Comparison of ENCODE assay signal across 1 cellular context in the genomic region with DNA sequence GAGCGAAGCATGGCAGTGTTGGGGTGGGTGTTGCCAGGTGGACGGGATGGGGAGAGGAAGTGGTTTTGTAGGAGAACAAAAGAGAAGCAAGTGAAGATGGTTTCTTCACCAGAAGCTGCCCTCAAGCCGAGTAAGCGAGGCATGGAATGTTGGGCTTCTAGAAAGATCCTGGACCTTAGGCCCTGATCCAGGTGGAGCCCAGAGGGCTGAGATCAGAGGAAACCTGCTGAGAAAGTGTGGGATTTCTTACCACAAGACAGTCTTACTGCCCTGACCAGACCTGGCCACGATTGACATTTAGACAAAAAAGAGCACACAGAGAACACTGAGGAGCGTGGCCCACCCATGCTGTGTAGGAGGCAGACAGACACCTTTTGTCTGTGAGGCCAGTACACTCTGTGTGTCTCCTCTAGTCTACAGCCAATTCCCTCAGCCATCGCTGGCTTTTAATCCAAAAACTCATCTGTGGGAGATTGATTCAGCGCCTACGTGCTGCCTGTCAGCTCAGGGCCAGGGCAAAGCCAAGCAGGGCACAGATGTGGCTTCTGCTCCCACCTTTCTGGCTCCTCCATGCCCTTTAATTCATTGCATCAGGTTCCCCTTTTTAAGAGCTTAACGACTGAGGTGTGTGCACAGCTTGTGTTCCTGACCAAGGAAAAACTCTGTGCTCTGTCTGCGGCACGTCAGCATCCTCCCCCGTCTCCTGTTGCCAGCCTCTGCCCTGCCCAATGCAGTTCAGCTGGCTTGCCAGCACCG.
TF ChIP-seq lines count a peak whose summit lies in the region.

No MANE protein-coding gene starts in this region.

TF ChIP-seq in GM12878, 131 proteins besides CTCF, POLR2A, EP300 and RAD21 (continued from another document):
- TF ChIP-seq ZSCAN29 (IDR thresholded peaks at IDR 0.05) (no peak), BCLAF1 (IDR thresholded peaks at IDR 0.05) (no peak), GABPA (IDR thresholded peaks at IDR 0.05; ENCODE audit: low read depth) (no peak), RUNX3 (IDR thresholded peaks at IDR 0.05; ENCODE audit: low read length) (peak; percentile 79), POLR2AphosphoS5 (IDR thresholded peaks at IDR 0.05; ENCODE audit: low read length) (peak; percentile 51; the same call in 1 of the 2 replicates), PKNOX1 (IDR thresholded peaks at IDR 0.05) (no peak), BMI1 (IDR thresholded peaks at IDR 0.05; ENCODE audit: borderline replicate concordance) (no peak), SMAD5 (IDR thresholded peaks at IDR 0.05; ENCODE audit: low read depth) (peak; percentile 13; the same call in 1 of the 2 replicates), RB1 (IDR thresholded peaks at IDR 0.05; ENCODE audit: borderline replicate concordance) (no peak), NR2F1 (conservative IDR thresholded peaks at IDR 0.05) (no peak), ETV6 (conservative IDR thresholded peaks at IDR 0.05 in 1 of 2, IDR thresholded peaks at IDR 0.05 in 1 of 2; ENCODE audit: borderline replicate concordance in 1 of 2, low read depth in 1 of 2) (0 out of 4 replicates have a peak, but pooled peaks of 1 of the 2 experiments have one; percentile 10), EED (IDR thresholded peaks at IDR 0.05; ENCODE audit: low read depth) (peak; percentile 23; the same call in 1 of the 2 replicates), RFX5 (IDR thresholded peaks at IDR 0.05; ENCODE audit: low read depth, low read length) (no peak), TBL1XR1 (IDR thresholded peaks at IDR 0.05; ENCODE audit: low read depth, low read length) (no peak)
